8 cellular contexts compared by ENCODE assay signal in genomic region chr12:133181238-133181959, GRCh38.
DNase-seq lines count a peak whose midpoint lies in the region; ATAC-seq lines count a peak whose summit lies in the region.

TSS of gene ZNF268 (plus strand) at chr12:133181495. CDS start at chr12:133181998, 503 bp downstream.

- DNase-seq in AG08396 (ENCODE audit: low spot score) (peak; percentile 95), NCI-H2227 treated with DMSO at 0.1 percent for 48 hours (lab: John Stamatoyannopoulos, UW) (peak; percentile 89), cerebellar cortex (ENCODE audit: low spot score) (peak; percentile 90), islet precursor cell (peak; percentile 97)
- DNase-seq in activated CD4-positive, CD25-positive, alpha-beta regulatory T cell treated with anti-CD3 and anti-CD28 coated beads, Interleukin-2, amount 50 U/mL, for 16 hours (ENCODE audit: low read depth, low spot score), result peak; percentile 81
- peak; percentile 83 to 97 (median 86) for DNase-seq in stimulated activated CD4-positive, alpha-beta T cell treated with anti-CD3 and anti-CD28 coated beads, Interleukin-12 subunit alpha, Interleukin-12 subunit beta, amount 100 ng/mL, for 48 hours (ENCODE audit: low read depth in 2 of 3, low spot score in 1 of 3)

- peak; percentile 91 for ATAC-seq in GM18907 (IDR thresholded peaks at IDR 0.05; ENCODE audit: unreplicated experiment)
- peak; percentile 89 for ATAC-seq in HG03159 (IDR thresholded peaks at IDR 0.05; ENCODE audit: unreplicated experiment)

Comparison
In these comparisons a context has a peak if more than half of its experiments do, and no peak if none do; other contexts are left out.
1. Peak in every context shown above with its lines: DNase-seq and ATAC-seq.